8 cellular contexts compared by ENCODE assay signal in genomic region chr1:10694633-10695627, GRCh38.
DNase-seq lines count a peak whose midpoint lies in the region; ATAC-seq and TF ChIP-seq lines count a peak whose summit lies in the region.

No MANE protein-coding gene starts in this region.

- TF ChIP-seq POLR2A in transverse colon (IDR thresholded peaks at IDR 0.05), result no peak

- whole genome bisulfite sequencing in transverse colon (ENCODE audit: low coverage in 1 of 2), 2 donors, result 4% methylated on average over 31 of the region's 126 CpGs; no CpG with 5 or more reads in 1 of the 2 donors

- H3K9me3 ChIP-seq in HEK293 (ENCODE audit: control insufficient read depth, insufficient read depth, low read depth, low read length), result no peaks in the 10 kb centered on the region
- no peaks in the 10 kb centered on the region for H3K9me3 ChIP-seq in T-helper 17 cell (ENCODE audit: control insufficient read depth, low read length, poor library complexity, severe bottlenecking)
- H3K9me3 ChIP-seq in transverse colon, result no peaks in the 10 kb centered on the region

- intact Hi-C loops in left cardiac atrium (cut with DNase I), result loop anchor here (5.0 to 10.0 kb wide), 3 partner anchors 50 to 100 kb away; partner anchors contain the start of gene CASZ1 (in 1 of the 2)
- intact Hi-C loops in posterior cingulate gyrus (cut with DNase I), result loop anchor here (5.0 to 10.0 kb wide), 2 partner anchors 172 to 870 kb away; partner anchors contain the start of gene CLSTN1
- intact Hi-C loops in transverse colon (cut with DNase I; ENCODE audit: low total_unique reads), result loop anchor here (5.0 kb wide), 1 partner anchor 38 kb away; no protein-coding TSS in a partner anchor

- in situ Hi-C loops in transverse colon (cut with MboI; ENCODE audit: low pct_ligation_motif_present in 1 of 4, low pct_unique_long_range_greater_than_20kb in 1 of 4, low sequenced_read_pairs in 3 of 4), result loop anchor here in 1 of 4 donors (25.0 kb wide), 1 partner anchor 167 kb away; no protein-coding TSS in a partner anchor

- CTCF ChIA-PET in HEK293 (lab: Yijun Ruan, JAX), result no interaction called here

- no peaks in the 10 kb centered on the region for H3K27me3 Mint-ChIP-seq in T-helper 17 cell

- peaks cover 17% of the 10 kb centered on the region for H3K4me1 Mint-ChIP-seq in T-helper 17 cell

- POLR2A ChIA-PET in HEK293 (lab: Yijun Ruan, JAX), result interaction anchor here (0.6 kb wide), 1 partner anchor 477 kb away, joined by 4 read pairs; no protein-coding TSS in a partner anchor

- H3K36me3 ChIP-seq in HEK293 (ENCODE audit: control insufficient read depth in 2 of 2, insufficient read depth in 1 of 2, low read length in 2 of 2) (no peaks in the 10 kb centered on the region), transverse colon (no peaks in the 10 kb centered on the region)

- H3K4me3 ChIP-seq in HEK293 (ENCODE audit: low read depth, low read length) (peak overlapping the region; percentile 57), transverse colon (peak overlapping the region; percentile 42 to 67 (median 52))

- peak overlapping the region; percentile 90 for H3K27ac Mint-ChIP-seq in T-helper 17 cell

- peak; percentile 78 for DNase-seq in DMS53 treated with DMSO at 0.1 percent for 48 hours (lab: John Stamatoyannopoulos, UW; ENCODE audit: unreplicated experiment)
- DNase-seq in NCI-H128 (lab: John Stamatoyannopoulos, UW; ENCODE audit: unreplicated experiment), result peak; percentile 84
- DNase-seq in T-helper 17 cell, result peak; percentile 66 to 77 (median 77)
- DNase-seq in amniotic epithelial cell (ENCODE audit: low read depth), result peak; percentile 64
- peak; percentile 94 for DNase-seq in left cardiac atrium
- DNase-seq in posterior cingulate gyrus, result peak; percentile 54 to 96 (median 78)
- peak; percentile 90 for DNase-seq in transverse colon

- H3K27me3 ChIP-seq in transverse colon, result no peaks in the 10 kb centered on the region

- TF ChIP-seq CTCF in HEK293 (tag by site-specific recombination; IDR thresholded peaks at IDR 0.05) (no peak), transverse colon (IDR thresholded peaks at IDR 0.05) (no peak)

- no peaks in the 10 kb centered on the region for H3K36me3 Mint-ChIP-seq in T-helper 17 cell (ENCODE audit: low read depth)

- TF ChIP-seq EP300 in transverse colon (IDR thresholded peaks at IDR 0.05; ENCODE audit: low read depth), result no peak

- H3K4me1 ChIP-seq in HEK293 (ENCODE audit: control insufficient read depth, insufficient read depth, low read length) (peaks cover 3% of the 10 kb centered on the region; the same call in 1 of the 2 replicates), transverse colon (peaks cover 23 to 60% (median 51%) of the 10 kb centered on the region in 4 donors)

- H3K27ac ChIP-seq in HEK293 (ENCODE audit: extremely low read depth, low read depth, low read length), result peak overlapping the region; percentile 58; the same call in 1 of the 2 replicates
- peak overlapping the region; percentile 89 to 96 (median 94) for H3K27ac ChIP-seq in transverse colon

- H3K4me3 Mint-ChIP-seq in T-helper 17 cell, result peak overlapping the region; percentile 90

- ATAC-seq in T-helper 17 cell (peak; percentile 75), left cardiac atrium (peak; percentile 80 to 90)

TF ChIP-seq in HEK293, 187 proteins besides CTCF, POLR2A, EP300 and RAD21 (continues in another document):
- TF ChIP-seq ZNF16 (tag by site-specific recombination; IDR thresholded peaks at IDR 0.05; ENCODE audit: low read depth) (no peak), ZNF214 (tag by site-specific recombination; IDR thresholded peaks at IDR 0.05; ENCODE audit: borderline replicate concordance) (no peak), ZBTB48 (tag by site-specific recombination; IDR thresholded peaks at IDR 0.05) (no peak), MZF1 (tag by site-specific recombination; IDR thresholded peaks at IDR 0.05; ENCODE audit: borderline replicate concordance) (no peak), ZNF274 (IDR thresholded peaks at IDR 0.05; ENCODE audit: low read length) (no peak), ZNF274 (tag by site-specific recombination; IDR thresholded peaks at IDR 0.05; ENCODE audit: borderline replicate concordance) (no peak), ZNF335 (tag by site-specific recombination; conservative IDR thresholded peaks at IDR 0.05) (peak; percentile 36; the same call in 1 of the 2 replicates), ZFP37 (tag by site-specific recombination; IDR thresholded peaks at IDR 0.05) (no peak), ZNF362 (tag by site-specific recombination; IDR thresholded peaks at IDR 0.05) (no peak), GLIS2 (tag by site-specific recombination; IDR thresholded peaks at IDR 0.05) (no peak), KLF1 (tag by site-specific recombination; IDR thresholded peaks at IDR 0.05) (no peak), ZNF248 (tag by site-specific recombination; IDR thresholded peaks at IDR 0.05) (no peak), ZNF19 (tag by site-specific recombination; IDR thresholded peaks at IDR 0.05; ENCODE audit: low read depth) (no peak), ZBTB6 (tag by site-specific recombination; IDR thresholded peaks at IDR 0.05) (no peak), ZNF311 (tag by site-specific recombination; IDR thresholded peaks at IDR 0.05; ENCODE audit: borderline replicate concordance) (no peak), ZBTB20 (tag by site-specific recombination; IDR thresholded peaks at IDR 0.05) (no peak), ZBTB11 (tag by site-specific recombination; conservative IDR thresholded peaks at IDR 0.05; ENCODE audit: low read depth) (no peak), ZNF623 (tag by site-specific recombination; IDR thresholded peaks at IDR 0.05) (no peak), KLF10 (tag by site-specific recombination; IDR thresholded peaks at IDR 0.05) (no peak), ZNF501 (tag by site-specific recombination; IDR thresholded peaks at IDR 0.05) (no peak), MYNN (tag by site-specific recombination; IDR thresholded peaks at IDR 0.05; ENCODE audit: borderline replicate concordance) (no peak), ZNF449 (tag by site-specific recombination; IDR thresholded peaks at IDR 0.05) (no peak), ZNF580 (tag by site-specific recombination; IDR thresholded peaks at IDR 0.05) (no peak), ZNF221 (tag by site-specific recombination; IDR thresholded peaks at IDR 0.05; ENCODE audit: borderline replicate concordance) (no peak)

Comparison
In these comparisons a context has a peak if more than half of its experiments do, and no peak if none do; other contexts are left out.
1. Peak in every context shown above with its lines: DNase-seq, ATAC-seq, H3K4me3 ChIP-seq and H3K27ac ChIP-seq.